ENCODE assay signal across 8 cellular contexts in genomic region chr1:161486806-161487482, GRCh38. TPM values are rescaled to one million over a fixed set of nuclear protein-coding genes. Genes with fewer than 3 reads are reported as not detected.
DNase-seq lines count a peak whose midpoint lies in the region; ATAC-seq, FAIRE-seq and TF ChIP-seq lines count a peak whose summit lies in the region.

No MANE protein-coding gene starts in this region.

- H3K23ac ChIP-seq in H9 (ENCODE audit: insufficient read length, low read depth, low read length) (no peak overlapping the region), trophoblast cell (ENCODE audit: low read length) (no peak overlapping the region)

- no peaks in the 10 kb centered on the region for H4K20me1 ChIP-seq in H9 (ENCODE audit: control insufficient read depth, insufficient read depth, insufficient read length)

- no peak overlapping the region for H4K91ac ChIP-seq in H9 (ENCODE audit: insufficient read length, low read depth, low read length)
- no peak overlapping the region for H4K91ac ChIP-seq in trophoblast cell (ENCODE audit: low read depth, low read length)

- H3K4me1 ChIP-seq in H9 (ENCODE audit: insufficient read depth, low read length) (no peaks in the 10 kb centered on the region), trophoblast cell (ENCODE audit: control insufficient read depth in 1 of 2, insufficient read depth in 2 of 2, low read length in 2 of 2) (no peaks in the 10 kb centered on the region)

- H2BK5ac ChIP-seq in H9 (ENCODE audit: insufficient read length, low read length) = no peak overlapping the region
- no peak overlapping the region for H2BK5ac ChIP-seq in trophoblast cell (ENCODE audit: low read depth, low read length, poor library complexity)

- H3K9me3 ChIP-seq in H9 (ENCODE audit: control insufficient read depth, low read depth, low read length) (no peaks in the 10 kb centered on the region), trophoblast cell (ENCODE audit: insufficient read depth, low read depth, low read length) (no peaks in the 10 kb centered on the region)

- H2AFZ ChIP-seq in H9 (ENCODE audit: low read length) = no peak overlapping the region
- H2AFZ ChIP-seq in trophoblast cell (ENCODE audit: insufficient read depth, low read length, poor library complexity) = no peak overlapping the region

- H3K9ac ChIP-seq in H9 (ENCODE audit: extremely low read depth, insufficient read length, low read length) = no peak overlapping the region
- no peak overlapping the region for H3K9ac ChIP-seq in trophoblast cell (ENCODE audit: low read length)

- H3K27me3 ChIP-seq in H9 (ENCODE audit: insufficient read depth, low read length) (no peaks in the 10 kb centered on the region), trophoblast cell (ENCODE audit: insufficient read depth, low read length) (no peaks in the 10 kb centered on the region)

- H3K36me3 ChIP-seq in trophoblast cell (ENCODE audit: control insufficient read depth in 1 of 2, insufficient read depth in 2 of 2, low read length in 2 of 2) = no peaks in the 10 kb centered on the region

- no peak overlapping the region for H3K14ac ChIP-seq in H9 (ENCODE audit: insufficient read depth, low read length)
- no peak overlapping the region for H3K14ac ChIP-seq in trophoblast cell (ENCODE audit: low read length)

- H3K79me1 ChIP-seq in H9 (ENCODE audit: insufficient read depth, low read depth, low read length, poor library complexity, severe bottlenecking) (no peaks in the 10 kb centered on the region), trophoblast cell (ENCODE audit: low read length) (no peaks in the 10 kb centered on the region)

- peaks cover 35% of the 10 kb centered on the region for H3K27me3 Mint-ChIP-seq in H9 (ENCODE audit: low read depth)
- H3K27me3 Mint-ChIP-seq in activated T-helper 1 cell treated with anti-CD3 and anti-CD28 coated beads, Interleukin-12 subunit alpha, Interleukin-12 subunit beta, Interleukin-2, Interleukin-4 antibody, amounts not matched to agents 30 ng/mL and 10 ng/mL and 1 ng/mL, durations not matched to agents 14 hours and 24 hours and 36 hours (ENCODE audit: insufficient read depth) = peaks cover 53% of the 10 kb centered on the region

- no peak overlapping the region for H3K4ac ChIP-seq in H9 (ENCODE audit: low read depth, low read length)
- no peak overlapping the region for H3K4ac ChIP-seq in trophoblast cell (ENCODE audit: low read depth, low read length)

- H4K8ac ChIP-seq in H9 (replicated peaks; ENCODE audit: insufficient read length, low read depth, low read length) = no peak overlapping the region
- H4K8ac ChIP-seq in trophoblast cell (ENCODE audit: low read depth, low read length) = no peak overlapping the region

- H4K12ac ChIP-seq in trophoblast cell (ENCODE audit: low read depth, low read length) = no peak overlapping the region

- no peak overlapping the region for H3K4me3 Mint-ChIP-seq in H9
- H3K4me3 Mint-ChIP-seq in activated T-helper 1 cell treated with anti-CD3 and anti-CD28 coated beads, Interleukin-12 subunit alpha, Interleukin-12 subunit beta, Interleukin-2, Interleukin-4 antibody, amounts not matched to agents 30 ng/mL and 10 ng/mL and 1 ng/mL, durations not matched to agents 14 hours and 24 hours and 36 hours = no peak overlapping the region

- H3K4me3 ChIP-seq in trophoblast cell (ENCODE audit: low read depth, low read length) = no peak overlapping the region

- H3K4me2 ChIP-seq in H9 (ENCODE audit: insufficient read depth, insufficient read length, low read length) = no peak overlapping the region
- no peak overlapping the region for H3K4me2 ChIP-seq in trophoblast cell (ENCODE audit: low read length)

- no peak overlapping the region for H2BK20ac ChIP-seq in H9 (ENCODE audit: low read depth, low read length, poor library complexity, severe bottlenecking)

- no peak overlapping the region for H3K18ac ChIP-seq in H9 (ENCODE audit: insufficient read length, low read depth, low read length)
- no peak overlapping the region for H3K18ac ChIP-seq in trophoblast cell (ENCODE audit: low read length)

- no peak overlapping the region for H3K27ac Mint-ChIP-seq in H9
- H3K27ac Mint-ChIP-seq in activated T-helper 1 cell treated with anti-CD3 and anti-CD28 coated beads, Interleukin-12 subunit alpha, Interleukin-12 subunit beta, Interleukin-2, Interleukin-4 antibody, amounts not matched to agents 30 ng/mL and 10 ng/mL and 1 ng/mL, durations not matched to agents 14 hours and 24 hours and 36 hours = no peak overlapping the region

- H4K5ac ChIP-seq in H9 (ENCODE audit: insufficient read length, low read depth, low read length) = no peak overlapping the region

- H3K56ac ChIP-seq in H9 (ENCODE audit: insufficient read length, low read depth, low read length) = no peak overlapping the region

- no peak overlapping the region for H2BK15ac ChIP-seq in H9 (ENCODE audit: low read depth, low read length)

- no peaks in the 10 kb centered on the region for H3K23me2 ChIP-seq in H9 (ENCODE audit: insufficient read length, low read depth, low read length, poor library complexity, severe bottlenecking)

- peaks cover 5 to 7% of the 10 kb centered on the region in 2 experiments for H3K4me1 Mint-ChIP-seq in H9
- H3K4me1 Mint-ChIP-seq in activated T-helper 1 cell treated with anti-CD3 and anti-CD28 coated beads, Interleukin-12 subunit alpha, Interleukin-12 subunit beta, Interleukin-2, Interleukin-4 antibody, amounts not matched to agents 30 ng/mL and 10 ng/mL and 1 ng/mL, durations not matched to agents 14 hours and 24 hours and 36 hours (ENCODE audit: low read depth) = peaks cover 16% of the 10 kb centered on the region

- H3T11ph ChIP-seq in H9 (ENCODE audit: low read length) = no peak overlapping the region

- no peak overlapping the region for H2BK12ac ChIP-seq in H9 (ENCODE audit: insufficient read length, low read depth, low read length)
- no peak overlapping the region for H2BK12ac ChIP-seq in trophoblast cell (ENCODE audit: low read length)

- H3K36me3 Mint-ChIP-seq in H9 (ENCODE audit: insufficient read depth in 1 of 3, low read depth in 3 of 3) = no peaks in the 10 kb centered on the region
- H3K36me3 Mint-ChIP-seq in activated T-helper 1 cell treated with anti-CD3 and anti-CD28 coated beads, Interleukin-12 subunit alpha, Interleukin-12 subunit beta, Interleukin-2, Interleukin-4 antibody, amounts not matched to agents 30 ng/mL and 10 ng/mL and 1 ng/mL, durations not matched to agents 14 hours and 24 hours and 36 hours (ENCODE audit: low read depth) = no peaks in the 10 kb centered on the region

- peak; percentile 53 for DNase-seq in D721Med (ENCODE audit: insufficient read length, low spot score)
- no peak for DNase-seq in H9
- DNase-seq in NCI-H748 (lab: John Stamatoyannopoulos, UW; ENCODE audit: unreplicated experiment) = peak; percentile 70
- peak; percentile 18 for DNase-seq in activated T-helper 1 cell treated with anti-CD3 and anti-CD28 coated beads, Interleukin-12 subunit alpha, Interleukin-12 subunit beta, Interleukin-2, Interleukin-4 antibody, amounts not matched to agents 30 ng/mL and 10 ng/mL and 1 ng/mL, durations not matched to agents 14 hours and 24 hours and 36 hours (ENCODE audit: low spot score)
- DNase-seq in germinal center (ENCODE audit: low spot score) = peak; percentile 61
- DNase-seq in trophoblast cell = peak; percentile 28 to 86
- DNase-seq in GOT3 (lab: John Stamatoyannopoulos, UW) = no peak

- no peak overlapping the region for H2AK5ac ChIP-seq in H9 (ENCODE audit: insufficient read length, low read length)
- no peak overlapping the region for H2AK5ac ChIP-seq in trophoblast cell (ENCODE audit: low read length)

- TF ChIP-seq CTCF in D721Med (IDR thresholded peaks at IDR 0.05; ENCODE audit: insufficient read depth, missing control alignments) = peak; percentile 95
- peak; percentile 89 for TF ChIP-seq CTCF in H9 (conservative IDR thresholded peaks at IDR 0.05)

- WGBS in H9 (ENCODE audit: extremely low coverage, insufficient read length, low lambda C conversion rate) = no CpG with 5 or more reads among the region's 6 CpGs
- no CpG with 5 or more reads among the region's 6 CpGs for WGBS in trophoblast cell (ENCODE audit: extremely low coverage, insufficient coverage, insufficient read length)

- H3K79me2 ChIP-seq in H9 (ENCODE audit: insufficient read depth, low read length) = no peaks in the 10 kb centered on the region
- H3K79me2 ChIP-seq in trophoblast cell (ENCODE audit: control insufficient read depth, insufficient read depth, low read length, poor library complexity) = no peaks in the 10 kb centered on the region

- peak; percentile 41 for FAIRE-seq in D721Med (lab: Jason Lieb, UNC)

- no peak for ATAC-seq in GM18867 (IDR thresholded peaks at IDR 0.05; ENCODE audit: unreplicated experiment)

- intact Hi-C loops in activated T-helper 1 cell treated with anti-CD3 and anti-CD28 coated beads, Interleukin-12 subunit alpha, Interleukin-12 subunit beta, Interleukin-2, Interleukin-4 antibody, amounts not matched to agents 30 ng/mL and 10 ng/mL and 1 ng/mL, durations not matched to agents 14 hours and 24 hours and 36 hours (cut with micrococcal nuclease) = loop anchor here (1.0 to 10.0 kb wide), 2 partner anchors 48 to 254 kb away; no protein-coding TSS in a partner anchor

- H3K27ac ChIP-seq in H9 (ENCODE audit: insufficient read length, low read depth, low read length) (no peak overlapping the region), trophoblast cell (ENCODE audit: low read depth, low read length) (no peak overlapping the region)

- no peaks in the 10 kb centered on the region; a peak in 2 of 5 replicates for H3K9me3 Mint-ChIP-seq in H9
- no peaks in the 10 kb centered on the region for H3K9me3 Mint-ChIP-seq in activated T-helper 1 cell treated with anti-CD3 and anti-CD28 coated beads, Interleukin-12 subunit alpha, Interleukin-12 subunit beta, Interleukin-2, Interleukin-4 antibody, amounts not matched to agents 30 ng/mL and 10 ng/mL and 1 ng/mL, durations not matched to agents 14 hours and 24 hours and 36 hours

- H2BK120ac ChIP-seq in H9 (ENCODE audit: low read depth, low read length, poor library complexity, severe bottlenecking) (no peak overlapping the region), trophoblast cell (ENCODE audit: insufficient read depth, low read length, poor library complexity) (no peak overlapping the region)

RNA-seq across cellular contexts. Expression of gene FCGR2A, which starts 18.3 kb away (rescaled TPM):
- total RNA-seq in H9 (2021) = 0.55 TPM in 1 of 2 replicates, not detected in the other
- total RNA-seq in activated T-helper 1 cell treated with anti-CD3 and anti-CD28 coated beads, Interleukin-12 subunit alpha, Interleukin-12 subunit beta, Interleukin-2, Interleukin-4 antibody, amounts not matched to agents 30 ng/mL and 10 ng/mL and 1 ng/mL, durations not matched to agents 14 hours and 24 hours and 36 hours = not detected in 2 replicates
- polyA plus RNA-seq in trophoblast cell (2013) = 0.01 and 0.07 TPM in 2 replicates

RNA-seq across cellular contexts. Expression of gene HSPA6, which starts 37.4 kb away (rescaled TPM):
- not detected in 2 replicates for total RNA-seq in H9 (2021)
- total RNA-seq in activated T-helper 1 cell treated with anti-CD3 and anti-CD28 coated beads, Interleukin-12 subunit alpha, Interleukin-12 subunit beta, Interleukin-2, Interleukin-4 antibody, amounts not matched to agents 30 ng/mL and 10 ng/mL and 1 ng/mL, durations not matched to agents 14 hours and 24 hours and 36 hours = 0.59 and 0.99 TPM in 2 replicates
- polyA plus RNA-seq in trophoblast cell (2013) = 2.1 and 2.6 TPM in 2 replicates

Comparison
In these comparisons a context has a peak if more than half of its experiments do, and no peak if none do; other contexts are left out.
1. DNase-seq: peak in D721Med (single experiment), NCI-H748 (single experiment), activated T-helper 1 cell treated with anti-CD3 and anti-CD28 coated beads, Interleukin-12 subunit alpha, Interleukin-12 subunit beta, Interleukin-2, Interleukin-4 antibody, amounts not matched to agents 30 ng/mL and 10 ng/mL and 1 ng/mL, durations not matched to agents 14 hours and 24 hours and 36 hours (single experiment), germinal center (single experiment) and trophoblast cell (2 of 2); none in H9 (single experiment) and GOT3 (single experiment).